In the genomic region with DNA sequence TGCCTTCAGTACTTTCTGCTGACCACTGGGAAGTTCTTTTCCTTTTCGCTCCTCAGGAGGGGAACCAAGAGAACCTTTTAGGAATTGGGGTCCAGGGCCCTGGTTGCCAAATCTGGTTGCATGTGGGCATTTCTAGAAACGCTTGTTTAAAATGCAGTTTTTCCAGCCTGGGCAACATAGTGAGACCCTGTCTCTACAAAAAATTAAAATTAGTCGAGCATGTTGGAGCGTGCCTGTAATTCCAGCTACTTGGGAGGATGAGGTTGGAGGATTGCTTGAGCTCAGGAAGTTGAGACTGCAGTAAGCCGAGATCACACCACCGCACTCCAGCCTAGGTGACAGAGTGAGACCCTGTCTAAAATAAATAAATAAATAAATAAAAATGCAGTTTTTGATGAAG, we compare ENCODE assay signal across 9 cellular contexts. TPM values are rescaled to one million over a fixed set of nuclear protein-coding genes. Genes with fewer than 3 reads are reported as not detected.
DNase-seq lines count a peak whose midpoint lies in the region; ATAC-seq and TF ChIP-seq lines count a peak whose summit lies in the region.
"Had no signal": no experiment of that assay in that cellular context is flagged by ENCODE, and none has a peak within 500 bp of the region (broad histone marks: within the 10 kb centered on the region; RNA-seq: fewer than 3 reads in every experiment).

No MANE protein-coding gene starts in this region.

- H3K27me3 ChIP-seq in SJSA1 (replicated peaks) (no peaks in the 10 kb centered on the region), skeletal muscle satellite cell (ENCODE audit: control insufficient read depth, insufficient read depth, low read length) (no peaks in the 10 kb centered on the region)

- no peak for ATAC-seq in HG03280 (IDR thresholded peaks at IDR 0.05; ENCODE audit: unreplicated experiment)

- H3K36me3 Mint-ChIP-seq in T-helper 1 cell treated with Interleukin-12 subunit alpha and Interleukin-12 subunit beta and Interleukin-4 antibody, amounts not matched to agents 30 μg/mL and 1 μg/mL, for 36 hours (ENCODE audit: low read depth): peaks cover 25% of the 10 kb centered on the region

- no peak overlapping the region for H3K27ac Mint-ChIP-seq in T-helper 1 cell treated with Interleukin-12 subunit alpha and Interleukin-12 subunit beta and Interleukin-4 antibody, amounts not matched to agents 30 μg/mL and 1 μg/mL, for 36 hours

- H3K4me3 ChIP-seq in SJSA1 (peak overlapping the region; percentile 60), epithelial cell of proximal tubule (ENCODE audit: low read depth, low read length) (peak overlapping the region; percentile 90), skeletal muscle satellite cell (ENCODE audit: low read length) (peak overlapping the region; percentile 85)

- H3K9me3 ChIP-seq in SJSA1 (replicated peaks): no peaks in the 10 kb centered on the region
- no peaks in the 10 kb centered on the region for H3K9me3 ChIP-seq in skeletal muscle satellite cell (replicated peaks; ENCODE audit: low read length)

- peaks cover 41% of the 10 kb centered on the region for H3K4me1 Mint-ChIP-seq in T-helper 1 cell treated with Interleukin-12 subunit alpha and Interleukin-12 subunit beta and Interleukin-4 antibody, amounts not matched to agents 30 μg/mL and 1 μg/mL, for 36 hours (ENCODE audit: low read depth)

- H3K9ac ChIP-seq in skeletal muscle satellite cell (ENCODE audit: low read depth, low read length): peak overlapping the region; percentile 83

- DNase-seq in T-helper 1 cell: no peak
- DNase-seq in SJSA1 (ENCODE audit: low read depth in 1 of 2, low spot score in 2 of 2): no peak
- DNase-seq in epithelial cell of proximal tubule (ENCODE audit: low read depth): no peak
- DNase-seq in stimulated activated CD4-positive, alpha-beta T cell treated with anti-CD3 and anti-CD28 coated beads, Interleukin-4, amount 100 ng/mL, for 4 hours: no peak
- no peak for DNase-seq in NCI-H1436 treated with DMSO at 0.1 percent for 48 hours (lab: John Stamatoyannopoulos, UW)

- no peaks in the 10 kb centered on the region for H3K27me3 Mint-ChIP-seq in T-helper 1 cell treated with Interleukin-12 subunit alpha and Interleukin-12 subunit beta and Interleukin-4 antibody, amounts not matched to agents 30 μg/mL and 1 μg/mL, for 36 hours (ENCODE audit: low read depth)

- peaks cover 5% of the 10 kb centered on the region for H3K9me3 Mint-ChIP-seq in T-helper 1 cell treated with Interleukin-12 subunit alpha and Interleukin-12 subunit beta and Interleukin-4 antibody, amounts not matched to agents 30 μg/mL and 1 μg/mL, for 36 hours

- H3K4me3 Mint-ChIP-seq in T-helper 1 cell treated with Interleukin-12 subunit alpha and Interleukin-12 subunit beta and Interleukin-4 antibody, amounts not matched to agents 30 μg/mL and 1 μg/mL, for 36 hours: peak overlapping the region; percentile 92

- peaks cover 16% of the 10 kb centered on the region for H3K36me3 ChIP-seq in SJSA1
- H3K36me3 ChIP-seq in skeletal muscle satellite cell (ENCODE audit: insufficient read depth, low read length): peaks cover 12% of the 10 kb centered on the region

- no peak overlapping the region for H3K27ac ChIP-seq in SJSA1

- peak overlapping the region; percentile 98 for H3K4me2 ChIP-seq in skeletal muscle satellite cell (ENCODE audit: low read length)

- H3K4me1 ChIP-seq in SJSA1 (replicated peaks): peaks cover 20% of the 10 kb centered on the region
- peaks cover 14% of the 10 kb centered on the region for H3K4me1 ChIP-seq in skeletal muscle satellite cell (ENCODE audit: control insufficient read depth, insufficient read depth, low read length)

- TF ChIP-seq CTCF in epithelial cell of proximal tubule (conservative IDR thresholded peaks at IDR 0.05; ENCODE audit: low read depth, low read length): no peak

RNA-seq across cellular contexts. Expression of gene PNPO, which starts 1.2 kb away (rescaled TPM):
- 34.3 and 94.6 TPM in 2 replicates for total RNA-seq in SJSA1 (2014; rRNA removed; shearing (Covaris generic))
- 39.5 and 47.6 TPM in 2 replicates for total RNA-seq in epithelial cell of proximal tubule
- 41.6 and 44.1 TPM in 2 replicates for total RNA-seq in skeletal muscle satellite cell (2012; rRNA removed)

RNA-seq across cellular contexts. Expression of gene PRR15L, which starts 15.1 kb away (rescaled TPM):
- total RNA-seq in SJSA1 (2014; rRNA removed; shearing (Covaris generic)): not detected in 2 replicates
- total RNA-seq in epithelial cell of proximal tubule: 3.5 and 3.8 TPM in 2 replicates
- total RNA-seq in skeletal muscle satellite cell (2012; rRNA removed): not detected in 2 replicates
- total RNA-seq: RPMI7951 had no signal

RNA-seq across cellular contexts. Expression of gene CDK5RAP3, which starts 28.3 kb away (rescaled TPM):
- 89.5 and 94.9 TPM in 2 replicates for total RNA-seq in SJSA1 (2014; rRNA removed; shearing (Covaris generic))
- total RNA-seq in epithelial cell of proximal tubule: 71.0 and 111 TPM in 2 replicates
- total RNA-seq in skeletal muscle satellite cell (2012; rRNA removed): 35.8 and 42.3 TPM in 2 replicates

RNA-seq across cellular contexts. Expression of gene SP2, which starts 46.5 kb away (rescaled TPM):
- total RNA-seq in SJSA1 (2014; rRNA removed; shearing (Covaris generic)): 1.8 and 2.1 TPM in 2 replicates
- 2.1 and 5.4 TPM in 2 replicates for total RNA-seq in epithelial cell of proximal tubule
- total RNA-seq in skeletal muscle satellite cell (2012; rRNA removed): 1.5 and 2.2 TPM in 2 replicates
